ENCODE assay signal across 22 cellular contexts in genomic region chr4:139153411-139154133, GRCh38. TPM values are rescaled to one million over a fixed set of nuclear protein-coding genes. Genes with fewer than 3 reads are reported as not detected.
DNase-seq lines count a peak whose midpoint lies in the region; ATAC-seq and TF ChIP-seq lines count a peak whose summit lies in the region.
"Had no signal": no experiment of that assay in that cellular context is flagged by ENCODE, and none has a peak within 500 bp of the region (broad histone marks: within the 10 kb centered on the region; RNA-seq: fewer than 3 reads in every experiment).

No MANE protein-coding gene starts in this region.

- intact Hi-C loops in psoas muscle (cut with DNase I) (no loop called here), sciatic nerve (cut with DNase I) (no loop called here)

- DNase-seq in H7 (peak; percentile 41), SJSA1 (ENCODE audit: low read depth in 1 of 2, low spot score in 2 of 2) (peak in 1 of 2 experiments; percentile 44), hepatic stellate cell (ENCODE audit: low spot score) (peak; percentile 9), psoas muscle (no peak), cortex of kidney (lab: John Stamatoyannopoulos, UW) (no peak), NCI-H2029 (lab: John Stamatoyannopoulos, UW) (no peak), NCI-H187 (lab: John Stamatoyannopoulos, UW) (no peak), sciatic nerve (ENCODE audit: low spot score) (no peak)
- DNase-seq: activated B cell treated with CpG ODN at 0.5 μM for 24 hours; activated CD8-positive, alpha-beta memory T cell treated with anti-CD3 and anti-CD28 coated beads, Interleukin-2, amount 10 ng/mL, durations not matched to agents 7 days and 5 days; activated effector memory CD4-positive, alpha-beta T cell treated with anti-CD3 and anti-CD28 coated beads, Interleukin-2, amount 50 U/mL, for 16 hours; anterior cingulate cortex; C1 segment of cervical spinal cord; dermis blood vessel endothelial cell; hippocampal formation; Karpas-422; NCI-H1105 treated with DMSO at 0.1 percent for 48 hours; NCI-H345; posterior cingulate gyrus; stimulated activated naive CD4-positive, alpha-beta T cell treated with Interleukin-2 at 50 U/mL for 16 hours had no signal

- 97 to 100% (median 100%) methylated on average over 1 of the region's 1 CpG for WGBS in psoas muscle, 3 donors

- ATAC-seq in psoas muscle (no peak), sciatic nerve (no peak)
- ATAC-seq: activated CD8-positive, alpha-beta memory T cell treated with anti-CD3 and anti-CD28 coated beads, Interleukin-2, amount 10 ng/mL, durations not matched to agents 7 days and 5 days; Right ventricle myocardium inferior had no signal

- H3K4me3 ChIP-seq in H7 (ENCODE audit: insufficient read depth, low read depth, low read length) (no peak overlapping the region), SJSA1 (no peak overlapping the region), psoas muscle (no peak overlapping the region)
- H3K4me3 ChIP-seq: esophagus muscularis mucosa had no signal

- no peaks in the 10 kb centered on the region for H3K27me3 ChIP-seq in H7 (ENCODE audit: control insufficient read depth, insufficient read depth, low read length)
- H3K27me3 ChIP-seq in SJSA1 (replicated peaks) = no peaks in the 10 kb centered on the region
- no peaks in the 10 kb centered on the region for H3K27me3 ChIP-seq in psoas muscle (ENCODE audit: insufficient read depth in 3 of 3, low read length in 2 of 3)
- H3K27me3 ChIP-seq: esophagus muscularis mucosa had no signal

- TF ChIP-seq CTCF in psoas muscle (IDR thresholded peaks at IDR 0.05) = no peak

- H3K27ac ChIP-seq in SJSA1 = peak overlapping the region; percentile 36
- H3K27ac ChIP-seq in psoas muscle = peak overlapping the region; percentile 31
- H3K27ac ChIP-seq: esophagus muscularis mucosa had no signal

- H3K4me1 ChIP-seq in SJSA1 (replicated peaks) (peaks cover 10% of the 10 kb centered on the region), psoas muscle (peaks cover 8% of the 10 kb centered on the region)

- H3K9me3 ChIP-seq in SJSA1 (replicated peaks) (no peaks in the 10 kb centered on the region), psoas muscle (no peaks in the 10 kb centered on the region)
- H3K9me3 ChIP-seq: esophagus muscularis mucosa had no signal

- H3K36me3 ChIP-seq in H7 (replicated peaks; ENCODE audit: control insufficient read depth, insufficient read depth, low read length) = no peaks in the 10 kb centered on the region
- no peaks in the 10 kb centered on the region for H3K36me3 ChIP-seq in SJSA1
- no peaks in the 10 kb centered on the region for H3K36me3 ChIP-seq in psoas muscle (ENCODE audit: insufficient read depth in 1 of 2, low read depth in 1 of 2)

RNA-seq across cellular contexts. Expression of gene ELF2, which starts 23.4 kb away (rescaled TPM):
- total RNA-seq in H7 (2014; rRNA removed; shearing (Covaris generic)) = 29.9 and 45.6 TPM in 2 replicates
- 27.0 and 44.6 TPM in 2 replicates for total RNA-seq in SJSA1 (2014; rRNA removed; shearing (Covaris generic))
- 10 to 100 TPM; 27.0 to 31.7 (median 28.5) TPM for total RNA-seq in psoas muscle
- 10 to 100 TPM; 10.3 to 25.8 (median 14.7) TPM for polyA plus RNA-seq in psoas muscle
- total RNA-seq in sciatic nerve = 81.0 TPM

Comparison
In these comparisons a context has a peak if more than half of its experiments do, and no peak if none do; other contexts are left out.
1. DNase-seq: peak in H7 (single experiment) and hepatic stellate cell (single experiment); none in psoas muscle (0 of 2), cortex of kidney (single experiment), NCI-H2029 (single experiment), NCI-H187 (0 of 2) and sciatic nerve (single experiment).